Comparison of ENCODE assay signal across 8 cellular contexts in genomic region chr17:67491009-67491677, GRCh38.
DNase-seq lines count a peak whose midpoint lies in the region; ATAC-seq and TF ChIP-seq lines count a peak whose summit lies in the region.

No MANE protein-coding gene starts in this region.

- no peak for TF ChIP-seq POLR2A in GM18505 (IDR thresholded peaks at IDR 0.05; ENCODE audit: borderline replicate concordance, extremely low read depth, insufficient read depth, insufficient read length)

- ATAC-seq in GM18505 (IDR thresholded peaks at IDR 0.05; ENCODE audit: unreplicated experiment), result no peak
- ATAC-seq in HG02610 (IDR thresholded peaks at IDR 0.05; ENCODE audit: unreplicated experiment), result no peak

- DNase-seq in AG09319 (ENCODE audit: extremely low read depth, low read depth) (peak; percentile 99), LHCN-M2 (ENCODE audit: low read depth) (peak; percentile 95), astrocyte of the hippocampus (ENCODE audit: low read depth, low spot score) (peak; percentile 94), hypothalamus (lab: John Stamatoyannopoulos, UW) (peak in 44 of 51 donors; percentile 28 to 96 (median 80)), retina (peak; percentile 90)
- DNase-seq in stimulated activated CD4-positive, alpha-beta T cell treated with anti-CD3 and anti-CD28 coated beads, Interleukin-4, amount 100 ng/mL, for 1 hour, result no peak

- no peak for TF ChIP-seq CTCF in AG09319 (IDR thresholded peaks at IDR 0.05; ENCODE audit: low read depth, low read length)
